23 cellular contexts compared by ENCODE assay signal in the genomic region with DNA sequence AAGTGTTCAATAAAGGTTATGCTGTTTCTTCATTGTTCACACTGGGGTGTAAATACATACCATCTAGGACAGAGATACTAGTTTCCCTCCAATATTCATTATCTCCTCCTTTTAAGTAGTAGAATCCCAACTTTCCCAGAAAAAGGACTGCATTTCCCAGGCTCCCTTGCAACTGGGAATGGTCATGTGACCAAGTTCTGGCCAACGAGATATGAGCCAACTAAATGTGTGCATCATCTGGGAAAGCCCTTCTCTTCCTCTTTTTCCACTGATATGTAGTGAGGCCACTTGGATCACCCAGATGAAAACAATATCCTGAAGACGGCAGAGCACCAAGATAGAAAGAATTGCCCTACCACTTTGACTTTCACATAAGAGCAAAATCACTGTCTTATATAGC.
"Had no signal": no experiment of that assay in that cellular context is flagged by ENCODE, and none has a peak within 500 bp of the region (broad histone marks: within the 10 kb centered on the region; RNA-seq: fewer than 3 reads in every experiment).

No MANE protein-coding gene starts in this region.

- H3K4me1 ChIP-seq: SJSA1 had no signal

- H3K36me3 ChIP-seq: SJSA1 had no signal

- H3K4me3 ChIP-seq: SJSA1 had no signal

- H3K27me3 ChIP-seq: SJSA1 had no signal

- FAIRE-seq: astrocyte had no signal

- DNase-seq: activated B cell treated with CpG ODN at 0.5 μM for 24 hours; activated CD4-positive, alpha-beta memory T cell treated with anti-CD3 and anti-CD28 coated beads for 36 hours; activated CD4-positive, alpha-beta T cell treated with anti-CD3 and anti-CD28 coated beads for 1 hour; activated CD4-positive, alpha-beta T cell treated with anti-CD3 and anti-CD28 coated beads, Interleukin-2, amount 10 ng/mL, durations not matched to agents 7 days and 5 days; activated gamma-delta T cell; activated naive CD4-positive, alpha-beta T cell treated with anti-CD3 and anti-CD28 coated beads for 36 hours; activated T-cell treated with anti-CD3 and anti-CD28 coated beads for 4 hours; activated T-cell treated with anti-CD3 and anti-CD28 coated beads, Interleukin-2, amount 50 U/mL, for 48 hours; amygdala; NCI-H1048; NCI-H146; NCI-H187 treated with DMSO at 0.1 percent for 48 hours; NCI-H2081 treated with DMSO at 0.1 percent for 48 hours; NCI-H446 treated with DMSO at 0.1 percent for 48 hours; NCI-H524 treated with DMSO at 0.1 percent for 48 hours; NCI-H748 treated with DMSO at 0.1 percent for 48 hours; NK-92 treated with Interleukin-12 subunit alpha and Interleukin-12 subunit beta, amount 100 ng/mL, for 24 hours; OCI-M1; SHP77 had no signal

- ATAC-seq: activated T-helper 17 cell treated with anti-CD3 and anti-CD28 coated beads, Interleukin-2, amount 50 U/mL, for 72 hours; Panc1 had no signal

- H3K9me3 ChIP-seq: SJSA1 had no signal

- H3K27ac ChIP-seq: SJSA1 had no signal
